Comparison of ENCODE assay signal across 8 cellular contexts in genomic region chr21:36989699-36990507, GRCh38.
A peak's percentile ranks its signal among the peaks of the same experiment; 100 is the strongest.
DNase-seq lines count a peak whose midpoint lies in the region; ATAC-seq and TF ChIP-seq lines count a peak whose summit lies in the region.

No MANE protein-coding gene starts in this region.

- TF ChIP-seq CTCF in C4-2B (conservative IDR thresholded peaks at IDR 0.05): peak; percentile 96

- DNase-seq in NCI-H510A treated with DMSO at 0.1 percent for 48 hours (lab: John Stamatoyannopoulos, UW) (peak; percentile 90), left kidney (ENCODE audit: low read depth, low spot score) (peak; percentile 97)
- peak; percentile 92 for DNase-seq in activated CD4-positive, alpha-beta T cell treated with anti-CD3 and anti-CD28 coated beads for 48 hours
- DNase-seq in stimulated activated CD4-positive, alpha-beta T cell treated with anti-CD3 and anti-CD28 coated beads, Interleukin-1b, Interleukin-23, amount 100 ng/mL, for 48 hours: peak; percentile 88

- ATAC-seq in GM19324 (IDR thresholded peaks at IDR 0.05; ENCODE audit: low FRiP score, unreplicated experiment) (peak; percentile 93), HG03457 (IDR thresholded peaks at IDR 0.05; ENCODE audit: unreplicated experiment) (peak; percentile 81)

- peak overlapping the region; percentile 82 for H3K27ac ChIP-seq in C4-2B
- H3K27ac ChIP-seq in cingulate gyrus (ENCODE audit: low read depth, low read length): peak overlapping the region; percentile 94

Comparison
In these comparisons a context has a peak if more than half of its experiments do, and no peak if none do; other contexts are left out.
1. Peak in every context shown above with its lines: DNase-seq, ATAC-seq and H3K27ac ChIP-seq.